ENCODE assay signal across 8 cellular contexts in the genomic region with DNA sequence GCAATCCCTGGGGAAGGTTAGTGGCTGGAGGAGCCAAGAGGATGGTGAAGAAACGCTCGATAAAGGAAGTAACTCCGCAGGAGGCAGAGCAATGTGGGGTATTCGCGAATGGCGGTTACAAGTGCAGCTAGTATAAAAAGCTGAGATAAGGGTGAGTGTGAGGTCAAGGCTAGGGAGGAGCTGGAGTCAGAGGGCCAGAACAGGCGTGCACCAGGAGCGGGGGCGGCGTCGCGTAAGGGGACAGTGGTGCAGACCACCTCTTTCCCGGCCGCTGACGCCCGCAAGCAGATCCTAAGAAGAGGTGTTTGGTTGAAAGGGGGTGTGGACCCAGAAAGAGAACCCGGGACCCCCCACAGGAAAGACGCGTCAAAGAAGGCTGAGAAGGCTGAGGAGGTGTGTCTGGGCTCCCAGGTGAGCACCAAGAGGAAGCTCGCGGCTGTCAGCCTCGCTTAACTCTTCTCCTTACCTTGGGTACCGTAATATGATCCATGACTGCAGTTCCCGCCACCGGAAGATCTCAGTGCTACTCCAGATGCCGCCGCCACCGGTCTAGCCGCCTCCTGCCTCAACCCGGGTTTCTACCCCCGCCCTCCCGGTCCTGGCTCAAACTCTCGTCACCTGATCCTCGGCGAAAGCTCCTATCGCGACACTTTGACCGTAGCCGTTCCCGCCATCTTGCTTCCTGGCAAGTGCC. TPM values are rescaled to one million over a fixed set of nuclear protein-coding genes. Genes with fewer than 3 reads are reported as not detected.
DNase-seq lines count a peak whose midpoint lies in the region; ATAC-seq and TF ChIP-seq lines count a peak whose summit lies in the region.

TSS of gene MTMR8 (minus strand) at position 579 of the 694 bp plus-strand sequence. CDS start at position 490, 89 bp downstream.

- ATAC-seq in GM21447 (IDR thresholded peaks at IDR 0.05; ENCODE audit: unreplicated experiment) (peak; percentile 98), psoas muscle (peak; percentile 61 to 93 (median 81)), upper lobe of right lung (peak; percentile 97)

- POLR2A ChIA-PET in Caco-2 (lab: Charles Lee): no interaction called here

- peak within 1 kb of the TSS; percentile 29 for H3K27ac Mint-ChIP-seq in Caco-2 (ENCODE audit: unreplicated experiment)
- peak within 1 kb of the TSS; percentile 13 to 85 (median 22) for H3K27ac Mint-ChIP-seq in IgD-negative memory B cell
- H3K27ac Mint-ChIP-seq in activated naive CD4-positive, alpha-beta T cell treated with anti-CD3 and anti-CD28 coated beads, Interleukin-2, amount 50 U/mL, for 24 hours: peak within 1 kb of the TSS; percentile 94

- peak within 1 kb of the TSS; percentile 62 for H3K4me3 ChIP-seq in Caco-2 (ENCODE audit: low read depth, low read length)
- peak within 1 kb of the TSS; percentile 55 to 60 for H3K4me3 ChIP-seq in right atrium auricular region
- peak within 1 kb of the TSS; percentile 64 for H3K4me3 ChIP-seq in psoas muscle
- H3K4me3 ChIP-seq in upper lobe of right lung: peak within 1 kb of the TSS; percentile 61

- in situ Hi-C loops in SK-MEL-5 (cut with HindIII; ENCODE audit: low pct_unique_long_range_greater_than_20kb, low sequenced_read_pairs): no loop called here

- no peaks in the 10 kb centered on the region for H3K27me3 ChIP-seq in Caco-2 (replicated peaks; ENCODE audit: control insufficient read depth, insufficient read depth, low read length)
- no peaks in the 10 kb centered on the region for H3K27me3 ChIP-seq in right atrium auricular region
- peaks cover 0 to 18% (median 0%) of the 10 kb centered on the region in 3 donors for H3K27me3 ChIP-seq in psoas muscle (ENCODE audit: insufficient read depth in 3 of 3, low read length in 2 of 3)
- H3K27me3 ChIP-seq in upper lobe of right lung: no peaks in the 10 kb centered on the region

- H3K36me3 Mint-ChIP-seq in Caco-2 (ENCODE audit: insufficient read depth, unreplicated experiment) (no peaks in the 10 kb centered on the region), IgD-negative memory B cell (no peaks in the 10 kb centered on the region)
- H3K36me3 Mint-ChIP-seq in activated naive CD4-positive, alpha-beta T cell treated with anti-CD3 and anti-CD28 coated beads, Interleukin-2, amount 50 U/mL, for 24 hours: peaks cover 1% of the 10 kb centered on the region

- no peak for TF ChIP-seq CTCF in Caco-2 (IDR thresholded peaks at IDR 0.05; ENCODE audit: insufficient read depth in 1 of 2, low read depth in 1 of 2, low read length in 1 of 2, severe bottlenecking in 1 of 2, unreplicated experiment in 1 of 2)
- TF ChIP-seq CTCF in right atrium auricular region (IDR thresholded peaks at IDR 0.05): no peak
- no peak for TF ChIP-seq CTCF in psoas muscle (IDR thresholded peaks at IDR 0.05)
- no peak for TF ChIP-seq CTCF in upper lobe of right lung (IDR thresholded peaks at IDR 0.05)

- no peaks in the 10 kb centered on the region for H3K9me3 ChIP-seq in Caco-2
- H3K9me3 ChIP-seq in right atrium auricular region: no peaks in the 10 kb centered on the region
- no peaks in the 10 kb centered on the region for H3K9me3 ChIP-seq in psoas muscle
- no peaks in the 10 kb centered on the region for H3K9me3 ChIP-seq in upper lobe of right lung

- H3K36me3 ChIP-seq in Caco-2 (ENCODE audit: control insufficient read depth, insufficient read depth, low read length): no peaks in the 10 kb centered on the region
- H3K36me3 ChIP-seq in right atrium auricular region: no peaks in the 10 kb centered on the region
- no peaks in the 10 kb centered on the region for H3K36me3 ChIP-seq in psoas muscle (ENCODE audit: insufficient read depth in 1 of 2, low read depth in 1 of 2)
- no peaks in the 10 kb centered on the region for H3K36me3 ChIP-seq in upper lobe of right lung

- intact Hi-C loops in Caco-2 (cut with micrococcal nuclease; ENCODE audit: unreplicated experiment) (no loop called here), psoas muscle (cut with DNase I) (no loop called here), upper lobe of right lung (cut with DNase I) (no loop called here)

- H3K4me1 Mint-ChIP-seq in Caco-2 (ENCODE audit: low read depth, unreplicated experiment): peaks cover 7% of the 10 kb centered on the region
- H3K4me1 Mint-ChIP-seq in IgD-negative memory B cell: peaks cover 8 to 17% (median 8%) of the 10 kb centered on the region in 3 donors
- peaks cover 54% of the 10 kb centered on the region for H3K4me1 Mint-ChIP-seq in activated naive CD4-positive, alpha-beta T cell treated with anti-CD3 and anti-CD28 coated beads, Interleukin-2, amount 50 U/mL, for 24 hours

- H3K4me3 Mint-ChIP-seq in Caco-2 (ENCODE audit: unreplicated experiment) (peak within 1 kb of the TSS; percentile 80), IgD-negative memory B cell (peak within 1 kb of the TSS; percentile 93 to 98 (median 96))
- peak within 1 kb of the TSS; percentile 96 for H3K4me3 Mint-ChIP-seq in activated naive CD4-positive, alpha-beta T cell treated with anti-CD3 and anti-CD28 coated beads, Interleukin-2, amount 50 U/mL, for 24 hours

- CTCF ChIA-PET in Caco-2 (lab: Charles Lee): no interaction called here

- no peaks in the 10 kb centered on the region for H3K4me1 ChIP-seq in Caco-2
- H3K4me1 ChIP-seq in right atrium auricular region: no peaks in the 10 kb centered on the region
- H3K4me1 ChIP-seq in psoas muscle: no peaks in the 10 kb centered on the region
- H3K4me1 ChIP-seq in upper lobe of right lung: no peaks in the 10 kb centered on the region

- H3K27me3 Mint-ChIP-seq in Caco-2 (ENCODE audit: insufficient read depth, unreplicated experiment) (peaks cover 4% of the 10 kb centered on the region), IgD-negative memory B cell (peaks cover 2% of the 10 kb centered on the region)
- no peaks in the 10 kb centered on the region for H3K27me3 Mint-ChIP-seq in activated naive CD4-positive, alpha-beta T cell treated with anti-CD3 and anti-CD28 coated beads, Interleukin-2, amount 50 U/mL, for 24 hours

- H3K9me3 Mint-ChIP-seq in Caco-2 (ENCODE audit: unreplicated experiment) (peaks cover 9% of the 10 kb centered on the region), IgD-negative memory B cell (no peaks in the 10 kb centered on the region)
- H3K9me3 Mint-ChIP-seq in activated naive CD4-positive, alpha-beta T cell treated with anti-CD3 and anti-CD28 coated beads, Interleukin-2, amount 50 U/mL, for 24 hours: no peaks in the 10 kb centered on the region

- peak within 1 kb of the TSS in 1 of 2 donors; percentile 6 for H3K27ac ChIP-seq in right atrium auricular region
- H3K27ac ChIP-seq in psoas muscle: no peak within 1 kb of the TSS
- no peak within 1 kb of the TSS for H3K27ac ChIP-seq in upper lobe of right lung

- DNase-seq in Caco-2 (peak; percentile 77 to 82), SK-MEL-5 (ENCODE audit: low read depth, low spot score) (peak; percentile 69), right atrium auricular region (ENCODE audit: low spot score) (peak; percentile 68), psoas muscle (peak; percentile 68 to 82), upper lobe of right lung (peak; percentile 84)

- no TSS peak for BruUV-seq in Caco-2 (replicated peaks; lab: Mats Ljungman, UMichigan)

- WGBS in psoas muscle, 3 donors: 1 to 34% (median 1%) methylated on average over 23 to 40 of the region's 40 CpGs

RNA-seq across cellular contexts. Expression of gene MTMR8, which starts in this region (rescaled TPM):
- total RNA-seq in Caco-2 (2022): 2.6 and 2.8 TPM in 2 replicates
- polyA plus RNA-seq in IgD-negative memory B cell: 1.7 TPM
- total RNA-seq in SK-MEL-5 (2014; rRNA removed; shearing (Covaris generic)): 1.6 and 3.4 TPM in 2 replicates
- polyA plus RNA-seq in SK-MEL-5 (2015; cell fraction: cytosol; rRNA removed): 1.2 and 1.7 TPM in 2 replicates
- polyA plus RNA-seq in SK-MEL-5 (2015; cell fraction: nucleus; rRNA removed): 1.1 and 2.3 TPM in 2 replicates
- total RNA-seq in right atrium auricular region: under 1 TPM; 0.37 to 0.90 TPM
- under 1 TPM; 0.25 to 0.71 (median 0.50) TPM for total RNA-seq in psoas muscle
- under 1 TPM; 0.10 to 0.21 (median 0.13) TPM for polyA plus RNA-seq in psoas muscle
- total RNA-seq in upper lobe of right lung: 1.9 TPM

Comparison
In these comparisons a context has a peak if more than half of its experiments do, and no peak if none do; other contexts are left out.
1. Peak in DNase-seq and H3K4me3 ChIP-seq in right atrium auricular region; RNA of the gene not detected or under 1 TPM.
2. Peak in DNase-seq, ATAC-seq and H3K4me3 ChIP-seq in psoas muscle; RNA of the gene not detected or under 1 TPM.
3. H3K27ac Mint-ChIP-seq: peak in every context shown above with its lines; median percentile 94 in activated naive CD4-positive, alpha-beta T cell treated with anti-CD3 and anti-CD28 coated beads, Interleukin-2, amount 50 U/mL, for 24 hours; 29 in Caco-2; 22 in IgD-negative memory B cell.